In genomic region chr13:20702945-20703784, GRCh38 we compare ENCODE assay signal across 8 cellular contexts. TPM values are rescaled to one million over a fixed set of nuclear protein-coding genes. Genes with fewer than 3 reads are reported as not detected.
DNase-seq lines count a peak whose midpoint lies in the region; ATAC-seq and TF ChIP-seq lines count a peak whose summit lies in the region.

Gene IL17D (plus strand): TSS chr13:20703699. CDS start chr13:20704002, 303 bp downstream.

- H3K9me3 Mint-ChIP-seq in mesothelial cell of epicardium, result no peaks in the 10 kb centered on the region

- H3K9me3 ChIP-seq in effector memory CD4-positive, alpha-beta T cell (ENCODE audit: control insufficient read depth, low read length), result no peaks in the 10 kb centered on the region

- peaks cover 4% of the 10 kb centered on the region for H3K27me3 Mint-ChIP-seq in mesothelial cell of epicardium (ENCODE audit: low read depth)

- H3K36me3 ChIP-seq in effector memory CD4-positive, alpha-beta T cell (ENCODE audit: control insufficient read depth, insufficient read depth, low read length), result no peaks in the 10 kb centered on the region

- H3K4me1 Mint-ChIP-seq in mesothelial cell of epicardium, result peaks cover 25% of the 10 kb centered on the region

- H3K4me3 Mint-ChIP-seq in mesothelial cell of epicardium, result peak within 1 kb of the TSS; percentile 92

- peak within 1 kb of the TSS; percentile 57 for H3K4me3 ChIP-seq in effector memory CD4-positive, alpha-beta T cell (ENCODE audit: insufficient read depth, low read depth, low read length, poor library complexity, severe bottlenecking)

- H3K27me3 ChIP-seq in effector memory CD4-positive, alpha-beta T cell (replicated peaks; ENCODE audit: control insufficient read depth, insufficient read depth, low read length, poor library complexity, severe bottlenecking), result peaks cover 3% of the 10 kb centered on the region

- H3K4me1 ChIP-seq in effector memory CD4-positive, alpha-beta T cell (ENCODE audit: control insufficient read depth, insufficient read depth, low read length, poor library complexity, severe bottlenecking), result peaks cover 10% of the 10 kb centered on the region

- no peaks in the 10 kb centered on the region for H3K36me3 Mint-ChIP-seq in mesothelial cell of epicardium

- in situ Hi-C loops in Caki2 (cut with HindIII; ENCODE audit: low pct_unique_long_range_greater_than_20kb, low sequenced_read_pairs), result no loop called here

- ATAC-seq in GM19452 (IDR thresholded peaks at IDR 0.05; ENCODE audit: unreplicated experiment) (peak; percentile 20), HG03571 (IDR thresholded peaks at IDR 0.05; ENCODE audit: unreplicated experiment) (peak; percentile 21)

- H3K27ac ChIP-seq in effector memory CD4-positive, alpha-beta T cell (ENCODE audit: insufficient read depth, low read length, poor library complexity, severe bottlenecking), result no peak within 1 kb of the TSS
- H3K27ac ChIP-seq in substantia nigra (ENCODE audit: low read depth, low read length, poor library complexity, severe bottlenecking), result peak within 1 kb of the TSS; percentile 70

- peak within 1 kb of the TSS; percentile 89 for H3K27ac Mint-ChIP-seq in mesothelial cell of epicardium

- TF ChIP-seq CTCF in mesothelial cell of epicardium (IDR thresholded peaks at IDR 0.05; ENCODE audit: unreplicated experiment), result no peak

- peak; percentile 16 for DNase-seq in Caki2 (ENCODE audit: low read depth)
- peak; percentile 50 for DNase-seq in activated CD4-positive, CD25-positive, alpha-beta regulatory T cell treated with anti-CD3 and anti-CD28 coated beads, Interleukin-2, amount 50 U/mL, for 72 hours
- peak in 1 of 3 donors; percentile 2 for DNase-seq in effector memory CD4-positive, alpha-beta T cell
- DNase-seq in mesothelial cell of epicardium (ENCODE audit: low spot score in 2 of 2, unreplicated experiment in 2 of 2), result peak in 1 of 2 experiments; percentile 56
- peak in 24 of 49 donors; percentile 17 to 64 (median 44) for DNase-seq in substantia nigra (lab: John Stamatoyannopoulos, UW)
- no peak for DNase-seq in mucosa of gallbladder (ENCODE audit: low spot score)

RNA-seq across cellular contexts. Expression of gene IL17D, which starts in this region (rescaled TPM):
- 0.07 and 0.12 TPM in 2 replicates for total RNA-seq in Caki2 (2014; rRNA removed; shearing (Covaris generic); ENCODE audit: low replicate concordance)
- total RNA-seq in mesothelial cell of epicardium (5.4 to 6.2 TPM (median 5.9 TPM) in 3 replicates), mucosa of gallbladder (7.1 TPM)

Comparison
In these comparisons a context has a peak if more than half of its experiments do, and no peak if none do; other contexts are left out.
1. Peak in DNase-seq in Caki2; RNA of the gene not detected or under 1 TPM.